In genomic region chr7:44103566-44103940, GRCh38 we compare ENCODE assay signal across 9 cellular contexts. TPM values are rescaled to one million over a fixed set of nuclear protein-coding genes. Genes with fewer than 3 reads are reported as not detected.
DNase-seq lines count a peak whose midpoint lies in the region; ATAC-seq, FAIRE-seq and TF ChIP-seq lines count a peak whose summit lies in the region.
"Had no signal": no experiment of that assay in that cellular context is flagged by ENCODE, and none has a peak within 500 bp of the region (broad histone marks: within the 10 kb centered on the region; RNA-seq: fewer than 3 reads in every experiment).

No MANE protein-coding gene starts in this region.

- H3K4me1 ChIP-seq in BE2C (peaks cover 6% of the 10 kb centered on the region), esophagus squamous epithelium (peaks cover 11 to 85% (median 63%) of the 10 kb centered on the region in 3 donors), ovary (ENCODE audit: insufficient read depth) (peaks cover 21% of the 10 kb centered on the region)

- no peak for TF ChIP-seq EP300 in ovary (IDR thresholded peaks at IDR 0.05)

- no peak for DNase-seq in BE2C
- no peak for DNase-seq in Jurkat, Clone E6-1 (ENCODE audit: low read depth, low spot score)
- DNase-seq in esophagus squamous epithelium (lab: John Stamatoyannopoulos, UW): no peak
- no peak for DNase-seq in ovary
- no peak for DNase-seq in GM10248 (ENCODE audit: extremely low spot score)
- DNase-seq in HTR-8/SVneo (ENCODE audit: insufficient read length, low spot score): no peak
- no peak for DNase-seq in GM19239 (ENCODE audit: insufficient read length, low spot score)

- TF ChIP-seq CTCF in BE2C (IDR thresholded peaks at IDR 0.05; ENCODE audit: low read depth, low read length) (no peak), esophagus squamous epithelium (IDR thresholded peaks at IDR 0.05) (no peak), ovary (IDR thresholded peaks at IDR 0.05) (no peak), GM10248 (IDR thresholded peaks at IDR 0.05; ENCODE audit: control extremely low read depth, extremely low read depth, low read depth, missing control alignments) (no peak)

- 76 to 100% methylated on average over 1 to 5 of the region's 8 CpGs for WGBS in esophagus squamous epithelium, 2 donors
- WGBS in ovary, 3 donors: 52 to 65% (median 58%) methylated on average over 8 of the region's 8 CpGs

- TF ChIP-seq POLR2A in esophagus squamous epithelium (IDR thresholded peaks at IDR 0.05) (no peak), ovary (IDR thresholded peaks at IDR 0.05) (no peak)

- POLR2A ChIA-PET in GM10248 (lab: Yijun Ruan, JAX): no interaction called here

- H3K27me3 ChIP-seq in BE2C: no peaks in the 10 kb centered on the region; the same call in 1 of the 2 replicates
- H3K27me3 ChIP-seq in esophagus squamous epithelium: peaks cover 0 to 28% (median 0%) of the 10 kb centered on the region in 4 donors
- H3K27me3 ChIP-seq in ovary: no peaks in the 10 kb centered on the region

- H3K4me3 ChIP-seq in BE2C (ENCODE audit: low read depth, low read length) (peak overlapping the region; percentile 24; the same call in 1 of the 2 replicates), esophagus squamous epithelium (peak overlapping the region in 3 of 4 donors; percentile 46 to 67 (median 63)), ovary (no peak overlapping the region)
- H3K4me3 ChIP-seq in Jurkat, Clone E6-1 (ENCODE audit: low read length): peak overlapping the region; percentile 49

- intact Hi-C loops in esophagus squamous epithelium (cut with DNase I): no loop called here
- intact Hi-C loops in ovary (cut with DNase I): no loop called here

- CTCF ChIA-PET in GM10248 (lab: Yijun Ruan, JAX): interaction anchor here (1.2 kb wide), 1 partner anchor 18 kb away, joined by 4 read pairs; no protein-coding TSS in a partner anchor

- FAIRE-seq in HTR-8/SVneo (lab: Jason Lieb, UNC) (no peak), GM19239 (lab: Jason Lieb, UNC) (no peak)
- FAIRE-seq: D721Med had no signal

- H3K36me3 ChIP-seq in BE2C (no peaks in the 10 kb centered on the region), esophagus squamous epithelium (peaks cover 0 to 19% (median 0%) of the 10 kb centered on the region in 3 donors), ovary (no peaks in the 10 kb centered on the region)

- no peak for ATAC-seq in HG03469 (IDR thresholded peaks at IDR 0.05; ENCODE audit: unreplicated experiment)

- H3K9me3 ChIP-seq in BE2C: no peaks in the 10 kb centered on the region
- H3K9me3 ChIP-seq in esophagus squamous epithelium: no peaks in the 10 kb centered on the region
- H3K9me3 ChIP-seq in ovary: no peaks in the 10 kb centered on the region

- peak overlapping the region; percentile 74 to 92 (median 88) for H3K27ac ChIP-seq in esophagus squamous epithelium
- peak overlapping the region; percentile 77 to 89 for H3K27ac ChIP-seq in ovary

RNA-seq across cellular contexts. Expression of gene AEBP1, which starts 0.6 kb away (rescaled TPM):
- 21.3 TPM for polyA plus RNA-seq in BE2C (2012; ENCODE audit: insufficient read depth, insufficient read length, low read depth)
- polyA plus RNA-seq in Jurkat, Clone E6-1 (2012; ENCODE audit: insufficient read depth, insufficient read length): 63.2 TPM
- total RNA-seq in esophagus squamous epithelium: 10 to 100 TPM in 2 of 4 donors, 1 to 10 TPM in 2; 4.6 to 83.9 (median 25.2) TPM
- 100 to 1,000 TPM; 137 to 563 (median 327) TPM for total RNA-seq in ovary
- 100 to 1,000 TPM; 240 to 283 TPM for polyA plus RNA-seq in ovary

RNA-seq across cellular contexts. Expression of gene POLD2, which starts 19.8 kb away (rescaled TPM):
- polyA plus RNA-seq in BE2C (2012; ENCODE audit: insufficient read depth, insufficient read length, low read depth): 398 TPM
- polyA plus RNA-seq in Jurkat, Clone E6-1 (2012; ENCODE audit: insufficient read depth, insufficient read length): 300 TPM
- total RNA-seq in esophagus squamous epithelium (100 to 1,000 TPM in 1 of 4 donors, 10 to 100 TPM in 3; 71.2 to 164 (median 89.5) TPM), ovary (100 to 1,000 TPM in 2 of 7 donors, 10 to 100 TPM in 5; 42.4 to 118 (median 76.9) TPM)
- 10 to 100 TPM; 35.3 to 63.5 TPM for polyA plus RNA-seq in ovary

RNA-seq across cellular contexts. Expression of gene POLM, which starts 21.2 kb away (rescaled TPM):
- 21.3 TPM for polyA plus RNA-seq in BE2C (2012; ENCODE audit: insufficient read depth, insufficient read length, low read depth)
- 34.9 TPM for polyA plus RNA-seq in Jurkat, Clone E6-1 (2012; ENCODE audit: insufficient read depth, insufficient read length)
- total RNA-seq in esophagus squamous epithelium (10 to 100 TPM; 24.1 to 45.9 (median 24.8) TPM), ovary (10 to 100 TPM; 20.9 to 37.3 (median 30.2) TPM)
- polyA plus RNA-seq in ovary: 10 to 100 TPM in 1 of 2 donors, 1 to 10 TPM in 1; 5.1 to 24.7 TPM

RNA-seq across cellular contexts. Expression of gene MYL7, which starts 37.6 kb away (rescaled TPM):
- polyA plus RNA-seq in BE2C (2012; ENCODE audit: insufficient read depth, insufficient read length, low read depth): not detected
- not detected for polyA plus RNA-seq in Jurkat, Clone E6-1 (2012; ENCODE audit: insufficient read depth, insufficient read length)
- total RNA-seq in esophagus squamous epithelium (not detected), ovary (1 to 10 TPM in 3 of 7 donors, under 1 TPM in 1, not detected in 3; 0.46 to 2.0 (median 1.6) TPM)
- polyA plus RNA-seq in ovary: 1 to 10 TPM in 1 of 2 donors, under 1 TPM in 1; 0.35 to 1.5 TPM

RNA-seq across cellular contexts. Expression of gene PGAM2, which starts 38.2 kb away (rescaled TPM):
- 207 TPM for polyA plus RNA-seq in BE2C (2012; ENCODE audit: insufficient read depth, insufficient read length, low read depth)
- polyA plus RNA-seq in Jurkat, Clone E6-1 (2012; ENCODE audit: insufficient read depth, insufficient read length): not detected
- total RNA-seq in esophagus squamous epithelium (1 to 10 TPM in 2 of 4 donors, under 1 TPM in 1, not detected in 1; 0.57 to 1.6 (median 1.3) TPM), ovary (1 to 10 TPM in 4 of 7 donors, under 1 TPM in 1, not detected in 2; 0.72 to 3.2 (median 1.9) TPM)
- polyA plus RNA-seq in ovary: 1 to 10 TPM in 1 of 2 donors, under 1 TPM in 1; 0.40 to 1.7 TPM
